ENCODE assay signal across 8 cellular contexts in genomic region chr18:63316612-63317555, GRCh38. TPM values are rescaled to one million over a fixed set of nuclear protein-coding genes. Genes with fewer than 3 reads are reported as not detected.
DNase-seq lines count a peak whose midpoint lies in the region; ATAC-seq and TF ChIP-seq lines count a peak whose summit lies in the region.

No MANE protein-coding gene starts in this region.

- H3K4me3 ChIP-seq in CD4-positive, alpha-beta memory T cell (ENCODE audit: low read length in 2 of 2), result peak overlapping the region; percentile 87 to 94
- H3K4me3 ChIP-seq in MG63, result no peak overlapping the region

- no peaks in the 10 kb centered on the region for H3K9me3 Mint-ChIP-seq in CD4-positive, alpha-beta memory T cell
- H3K9me3 Mint-ChIP-seq in T-helper 2 cell treated with Interferon-gamma antibody and Interleukin-4, amounts not matched to agents 5 μg/mL and 100 μg/mL, for 36 hours, result no peaks in the 10 kb centered on the region
- no peaks in the 10 kb centered on the region for H3K9me3 Mint-ChIP-seq in naive thymus-derived CD8-positive, alpha-beta T cell

- peaks cover 54% of the 10 kb centered on the region for H3K4me1 ChIP-seq in CD4-positive, alpha-beta memory T cell (ENCODE audit: insufficient read depth, low read length)

- H3K27ac Mint-ChIP-seq in CD4-positive, alpha-beta memory T cell, result peak overlapping the region; percentile 83 to 97 (median 92)
- H3K27ac Mint-ChIP-seq in T-helper 2 cell treated with Interferon-gamma antibody and Interleukin-4, amounts not matched to agents 5 μg/mL and 100 μg/mL, for 36 hours, result peak overlapping the region; percentile 87
- H3K27ac Mint-ChIP-seq in naive thymus-derived CD8-positive, alpha-beta T cell, result peak overlapping the region; percentile 75 to 97 (median 92)

- no peaks in the 10 kb centered on the region for H3K36me3 ChIP-seq in CD4-positive, alpha-beta memory T cell (ENCODE audit: insufficient read depth, low read length)
- H3K36me3 ChIP-seq in MG63, result no peaks in the 10 kb centered on the region

- peaks cover 17 to 29% of the 10 kb centered on the region in 2 donors for H3K36me3 Mint-ChIP-seq in CD4-positive, alpha-beta memory T cell
- peaks cover 58% of the 10 kb centered on the region for H3K36me3 Mint-ChIP-seq in T-helper 2 cell treated with Interferon-gamma antibody and Interleukin-4, amounts not matched to agents 5 μg/mL and 100 μg/mL, for 36 hours (ENCODE audit: low read depth)
- H3K36me3 Mint-ChIP-seq in naive thymus-derived CD8-positive, alpha-beta T cell, result peaks cover 0 to 15% (median 5%) of the 10 kb centered on the region in 3 donors

- H3K4me1 Mint-ChIP-seq in CD4-positive, alpha-beta memory T cell, result peaks cover 28 to 84% (median 47%) of the 10 kb centered on the region in 4 donors
- peaks cover 44% of the 10 kb centered on the region for H3K4me1 Mint-ChIP-seq in T-helper 2 cell treated with Interferon-gamma antibody and Interleukin-4, amounts not matched to agents 5 μg/mL and 100 μg/mL, for 36 hours (ENCODE audit: low read depth)
- peaks cover 28 to 82% (median 63%) of the 10 kb centered on the region in 4 donors for H3K4me1 Mint-ChIP-seq in naive thymus-derived CD8-positive, alpha-beta T cell

- H3K27me3 Mint-ChIP-seq in CD4-positive, alpha-beta memory T cell, result no peaks in the 10 kb centered on the region
- H3K27me3 Mint-ChIP-seq in T-helper 2 cell treated with Interferon-gamma antibody and Interleukin-4, amounts not matched to agents 5 μg/mL and 100 μg/mL, for 36 hours (ENCODE audit: low read depth), result no peaks in the 10 kb centered on the region
- H3K27me3 Mint-ChIP-seq in naive thymus-derived CD8-positive, alpha-beta T cell, result no peaks in the 10 kb centered on the region

- peak; percentile 74 for TF ChIP-seq POLR2A in GM19099 (IDR thresholded peaks at IDR 0.05; ENCODE audit: extremely low read depth, insufficient read length, low read depth)

- no peak for DNase-seq in CD4-positive, alpha-beta memory T cell
- no peak for DNase-seq in T-helper 2 cell treated with Interferon-gamma antibody and Interleukin-4, amounts not matched to agents 5 μg/mL and 100 μg/mL, for 36 hours (ENCODE audit: low spot score)
- DNase-seq in naive thymus-derived CD8-positive, alpha-beta T cell, result no peak
- no peak for DNase-seq in MG63
- no peak for DNase-seq in dermis blood vessel endothelial cell
- DNase-seq in head of caudate nucleus, result no peak
- DNase-seq in activated CD4-positive, alpha-beta T cell treated with anti-CD3 and anti-CD28 coated beads for 1 hour, result no peak

- POLR2A ChIA-PET in CD4-positive, alpha-beta memory T cell (lab: Charles Lee; ENCODE audit: partially characterized antibody), result interaction anchor here (0.7 to 4.3 kb wide), 24 partner anchors 9 to 794 kb away, joined by 3 to 195 read pairs (median 7); partner anchors contain the start of gene ZCCHC2
- POLR2A ChIA-PET in naive thymus-derived CD8-positive, alpha-beta T cell (lab: Charles Lee), result interaction anchor here (0.7 to 3.9 kb wide), 15 partner anchors 10 to 179 kb away, joined by 3 to 58 read pairs (median 6); partner anchors contain the start of gene VPS4B

- no peaks in the 10 kb centered on the region for H3K27me3 ChIP-seq in CD4-positive, alpha-beta memory T cell (ENCODE audit: insufficient read depth, low read length)
- H3K27me3 ChIP-seq in MG63, result no peaks in the 10 kb centered on the region; the same call in 1 of the 2 replicates

- peak overlapping the region; percentile 80 for H3K27ac ChIP-seq in CD4-positive, alpha-beta memory T cell (ENCODE audit: low read depth, low read length)

- ATAC-seq in naive thymus-derived CD8-positive, alpha-beta T cell, result no peak

- intact Hi-C loops in CD4-positive, alpha-beta memory T cell (cut with micrococcal nuclease), result loop anchor here (1.0 to 5.0 kb wide), 4 partner anchors 19 to 795 kb away; partner anchors contain the start of gene ZCCHC2
- intact Hi-C loops in head of caudate nucleus (cut with DNase I), result no loop called here

- H3K9me3 ChIP-seq in CD4-positive, alpha-beta memory T cell (ENCODE audit: control insufficient read depth in 1 of 2, low read length in 2 of 2), result no peaks in the 10 kb centered on the region
- no peaks in the 10 kb centered on the region for H3K9me3 ChIP-seq in MG63

- H3K4me3 Mint-ChIP-seq in CD4-positive, alpha-beta memory T cell, result peak overlapping the region; percentile 86 to 100 (median 98)
- peak overlapping the region; percentile 93 for H3K4me3 Mint-ChIP-seq in T-helper 2 cell treated with Interferon-gamma antibody and Interleukin-4, amounts not matched to agents 5 μg/mL and 100 μg/mL, for 36 hours
- H3K4me3 Mint-ChIP-seq in naive thymus-derived CD8-positive, alpha-beta T cell, result peak overlapping the region; percentile 85 to 100 (median 95)

- CTCF ChIA-PET in CD4-positive, alpha-beta memory T cell (lab: Charles Lee; ENCODE audit: partially characterized antibody), result interaction anchor here (0.8 to 3.9 kb wide), 39 partner anchors 10 to 185 kb away, joined by 3 to 139 read pairs (median 9); no protein-coding TSS in a partner anchor

RNA-seq across cellular contexts. Expression of gene BCL2, which starts 2.7 kb away (rescaled TPM):
- total RNA-seq in CD4-positive, alpha-beta memory T cell, result 10 to 100 TPM; 40.8 to 42.7 TPM
- polyA plus RNA-seq in CD4-positive, alpha-beta memory T cell, result 10 to 100 TPM; 28.5 to 50.4 TPM
- total RNA-seq in naive thymus-derived CD8-positive, alpha-beta T cell, result 10 to 100 TPM; 32.9 to 33.1 TPM
- polyA plus RNA-seq in naive thymus-derived CD8-positive, alpha-beta T cell, result 10 to 100 TPM; 24.3 to 40.2 (median 31.3) TPM
- 3.0 and 5.4 TPM in 2 replicates for total RNA-seq in MG63 (2014; rRNA removed; shearing (Covaris generic); ENCODE audit: low replicate concordance)
- 0.88 and 1.4 TPM in 2 replicates for total RNA-seq in dermis blood vessel endothelial cell

RNA-seq across cellular contexts. Expression of gene KDSR, which starts 50.1 kb away (rescaled TPM):
- total RNA-seq in CD4-positive, alpha-beta memory T cell, result 10 to 100 TPM; 59.4 to 61.7 TPM
- 100 to 1,000 TPM; 108 to 134 TPM for polyA plus RNA-seq in CD4-positive, alpha-beta memory T cell
- total RNA-seq in naive thymus-derived CD8-positive, alpha-beta T cell, result 10 to 100 TPM; 49.1 to 50.6 TPM
- 10 to 100 TPM; 55.9 to 66.9 (median 65.4) TPM for polyA plus RNA-seq in naive thymus-derived CD8-positive, alpha-beta T cell
- 17.5 and 23.7 TPM in 2 replicates for total RNA-seq in MG63 (2014; rRNA removed; shearing (Covaris generic); ENCODE audit: low replicate concordance)
- total RNA-seq in dermis blood vessel endothelial cell, result 26.5 and 34.9 TPM in 2 replicates
